ENCODE assay signal across 19 cellular contexts in the genomic region with DNA sequence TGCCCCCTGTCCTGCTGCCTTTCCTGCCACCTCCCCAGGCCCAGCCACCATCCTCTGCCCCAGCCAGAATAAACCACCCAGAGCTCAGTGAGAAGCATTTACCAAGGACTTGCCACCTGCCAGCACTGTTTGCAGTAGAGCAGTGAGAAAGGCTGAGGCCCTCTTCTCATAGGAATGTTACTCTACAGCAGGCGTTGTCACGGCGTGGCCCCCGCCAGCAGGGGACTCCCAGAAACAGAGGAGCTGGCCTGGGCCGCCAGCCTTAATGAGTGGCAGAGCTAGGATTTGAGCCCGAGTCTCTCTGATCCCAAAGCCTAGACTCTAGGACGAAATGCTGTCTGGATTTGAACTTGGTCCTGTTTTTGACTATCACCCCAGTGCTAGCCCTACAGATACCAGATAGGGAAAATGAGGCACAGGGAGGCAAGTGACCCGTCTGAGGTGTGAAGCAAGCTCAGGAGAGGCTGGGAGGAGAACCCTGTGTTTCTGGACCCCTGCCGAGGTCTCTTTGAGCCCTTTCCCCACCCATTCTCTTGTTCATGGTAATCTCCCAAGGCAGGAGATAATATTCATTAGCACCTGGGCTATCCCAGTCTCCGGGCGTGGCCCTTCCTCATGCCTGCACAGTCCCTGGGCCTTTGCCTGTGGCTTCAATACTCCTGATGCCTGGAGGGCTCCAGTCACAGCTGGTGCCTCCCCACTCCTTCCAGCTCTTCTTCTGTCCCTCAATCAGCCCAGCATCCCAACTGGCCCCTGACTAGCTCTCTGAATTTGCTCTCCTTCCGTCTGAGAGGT. TPM values are rescaled to one million over a fixed set of nuclear protein-coding genes. Genes with fewer than 3 reads are reported as not detected.
A peak's percentile ranks its signal among the peaks of the same experiment; 100 is the strongest.
DNase-seq lines count a peak whose midpoint lies in the region; ATAC-seq and TF ChIP-seq lines count a peak whose summit lies in the region.
"Had no signal": no experiment of that assay in that cellular context is flagged by ENCODE, and none has a peak within 500 bp of the region (broad histone marks: within the 10 kb centered on the region; RNA-seq: fewer than 3 reads in every experiment).

No MANE protein-coding gene starts in this region.

- H3K27ac Mint-ChIP-seq in T-helper 17 cell: peak overlapping the region; percentile 49
- H3K27ac Mint-ChIP-seq in type B pancreatic cell: no peak overlapping the region

- H3K27ac ChIP-seq in right cardiac atrium (ENCODE audit: low read length) (peak overlapping the region; percentile 60), spleen (peak overlapping the region in 7 of 8 donors; percentile 17 to 90 (median 64))
- H3K27ac ChIP-seq: GM23248, parathyroid adenoma, VCaP had no signal

- DNase-seq in ELF-1 (ENCODE audit: low read depth, low spot score) (peak; percentile 16), T-helper 17 cell (no peak), right cardiac atrium (peak in 1 of 3 donors; percentile 45), spleen (peak; percentile 69), type B pancreatic cell (ENCODE audit: extremely low spot score, unreplicated experiment) (no peak), NCI-H1092 treated with DMSO at 0.1 percent for 48 hours (lab: John Stamatoyannopoulos, UW) (no peak), AG08395 (ENCODE audit: low spot score) (no peak)
- DNase-seq: activated gamma-delta T cell treated with Interleukin-2 at 50 U/mL for 16 hours; BE2C; esophagus squamous epithelium; NCI-H1930; NCI-H510A treated with DMSO at 0.1 percent for 48 hours; stimulated activated CD4-positive, alpha-beta T cell treated with anti-CD3 and anti-CD28 coated beads, Interleukin-12 subunit alpha, Interleukin-12 subunit beta, amount 100 ng/mL, for 4 hours had no signal

- H3K27me3 ChIP-seq in right cardiac atrium (ENCODE audit: control insufficient read depth, insufficient read depth): no peaks in the 10 kb centered on the region
- peaks cover 0 to 10% (median 0%) of the 10 kb centered on the region in 7 donors for H3K27me3 ChIP-seq in spleen (replicated peaks in 1 of 7)

- H3K4me3 Mint-ChIP-seq in T-helper 17 cell (no peak overlapping the region), type B pancreatic cell (no peak overlapping the region)
- H3K4me3 Mint-ChIP-seq: brain had no signal

- TF ChIP-seq POLR2A in spleen (IDR thresholded peaks at IDR 0.05): no peak

- H3K36me3 ChIP-seq in spleen: peaks cover 0 to 51% (median under 1%) of the 10 kb centered on the region in 6 donors
- H3K36me3 ChIP-seq: BE2C, esophagus squamous epithelium had no signal

- peaks cover 11% of the 10 kb centered on the region for H3K4me1 ChIP-seq in right cardiac atrium (ENCODE audit: control insufficient read depth, insufficient read depth, low read length)
- H3K4me1 ChIP-seq in spleen: peaks cover 0 to 82% (median 25%) of the 10 kb centered on the region in 6 donors
- H3K4me1 ChIP-seq: BE2C, parathyroid adenoma had no signal

- H3K4me1 Mint-ChIP-seq in T-helper 17 cell: peaks cover 16% of the 10 kb centered on the region
- H3K4me1 Mint-ChIP-seq in type B pancreatic cell (ENCODE audit: unreplicated experiment): no peaks in the 10 kb centered on the region

- no peaks in the 10 kb centered on the region for H3K9me3 Mint-ChIP-seq in type B pancreatic cell

- no peaks in the 10 kb centered on the region for H3K9me3 ChIP-seq in T-helper 17 cell (ENCODE audit: control insufficient read depth, low read length, poor library complexity, severe bottlenecking)
- H3K9me3 ChIP-seq in right cardiac atrium (ENCODE audit: control insufficient read depth, low read length): no peaks in the 10 kb centered on the region
- no peaks in the 10 kb centered on the region for H3K9me3 ChIP-seq in spleen
- H3K9me3 ChIP-seq: BE2C, esophagus squamous epithelium had no signal

- intact Hi-C loops in right cardiac atrium (cut with DNase I) (no loop called here), spleen (cut with DNase I; ENCODE audit: low total_unique reads) (no loop called here)

- H3K27me3 Mint-ChIP-seq in T-helper 17 cell: no peaks in the 10 kb centered on the region
- H3K27me3 Mint-ChIP-seq in type B pancreatic cell: peaks cover 31% of the 10 kb centered on the region

- WGBS in right cardiac atrium: 62% methylated on average over 12 of the region's 12 CpGs
- WGBS in spleen, 5 donors: 76 to 86% (median 81%) methylated on average over 11 to 12 of the region's 12 CpGs

- H3K4me3 ChIP-seq in right cardiac atrium (ENCODE audit: low read length) (no peak overlapping the region), spleen (peak overlapping the region in 1 of 8 donors; percentile 5)
- H3K4me3 ChIP-seq: esophagus squamous epithelium, GM23248 had no signal

- ATAC-seq in T-helper 17 cell (no peak), right cardiac atrium (no peak)
- ATAC-seq: SK-N-SH treated with all-trans-retinoic acid at 6 μM for 48 hours had no signal

- H3K36me3 Mint-ChIP-seq in T-helper 17 cell (ENCODE audit: low read depth) (peaks cover 8% of the 10 kb centered on the region), type B pancreatic cell (no peaks in the 10 kb centered on the region)

- TF ChIP-seq CTCF in spleen (IDR thresholded peaks at IDR 0.05 in 8 of 11, conservative IDR thresholded peaks at IDR 0.05 in 3 of 11) (no peak), type B pancreatic cell (conservative IDR thresholded peaks at IDR 0.05) (no peak)

RNA-seq across cellular contexts. Expression of a gene that starts 30.7 kb away (rescaled TPM):
- 1 to 10 TPM; 2.8 to 4.9 TPM for total RNA-seq in T-helper 17 cell
- 10 to 100 TPM; 21.0 to 37.5 (median 32.0) TPM for total RNA-seq in right cardiac atrium
- polyA plus RNA-seq in right cardiac atrium: 18.6 TPM
- total RNA-seq in spleen: 10 to 100 TPM; 14.6 to 85.2 (median 31.9) TPM
- polyA plus RNA-seq in spleen: 1 to 10 TPM; 1.9 to 4.8 (median 4.4) TPM
- total RNA-seq in type B pancreatic cell (ENCODE audit: low replicate concordance): 1.8 and 2.9 TPM in 2 replicates
- total RNA-seq: GM23248 had no signal
- polyA plus RNA-seq: GM23248, keratinocyte had no signal

Comparison
In these comparisons a context has a peak if more than half of its experiments do, and no peak if none do; other contexts are left out.
1. DNase-seq: peak in ELF-1 (single experiment) and spleen (single experiment); none in T-helper 17 cell (0 of 3), type B pancreatic cell (single experiment), NCI-H1092 treated with DMSO at 0.1 percent for 48 hours (single experiment) and AG08395 (single experiment).